19 cellular contexts compared by ENCODE assay signal in the genomic region with DNA sequence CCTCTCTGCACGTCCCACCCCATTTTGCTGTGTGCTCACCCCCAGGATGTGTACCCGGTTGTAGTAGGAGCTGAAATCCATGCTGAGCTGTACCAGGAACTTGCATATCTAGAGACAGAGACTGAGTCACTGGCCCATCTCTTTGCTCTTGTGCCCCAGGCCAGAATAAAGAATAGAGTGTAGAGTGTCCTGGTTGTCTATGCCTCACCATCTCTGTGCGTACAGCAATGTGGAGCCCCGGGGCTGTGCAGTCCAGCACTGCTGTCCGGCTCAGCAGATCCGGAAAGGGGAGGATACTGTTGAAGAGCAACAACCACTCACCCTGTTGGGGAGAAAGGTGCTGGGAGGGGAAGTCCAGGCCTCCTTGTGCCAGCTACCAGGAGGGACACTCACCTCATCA. TPM values are rescaled to one million over a fixed set of nuclear protein-coding genes. Genes with fewer than 3 reads are reported as not detected.
DNase-seq lines count a peak whose midpoint lies in the region; FAIRE-seq lines count a peak whose summit lies in the region.
"Had no signal": no experiment of that assay in that cellular context is flagged by ENCODE, and none has a peak within 500 bp of the region (broad histone marks: within the 10 kb centered on the region; RNA-seq: fewer than 3 reads in every experiment).

No MANE protein-coding gene starts in this region.

- no peak overlapping the region for H3K9ac ChIP-seq in Karpas-422 (ENCODE audit: low read length)

- no peaks in the 10 kb centered on the region for H3K9me3 Mint-ChIP-seq in activated naive CD4-positive, alpha-beta T cell treated with anti-CD3 and anti-CD28 coated beads, Interleukin-2, amount 50 U/mL, for 24 hours
- no peaks in the 10 kb centered on the region for H3K9me3 Mint-ChIP-seq in activated T-helper 1 cell treated with anti-CD3 and anti-CD28 coated beads, Interleukin-12 subunit alpha, Interleukin-12 subunit beta, Interleukin-2, Interleukin-4 antibody, amounts not matched to agents 30 ng/mL and 10 ng/mL and 1 ng/mL, durations not matched to agents 14 hours and 24 hours and 36 hours
- H3K9me3 Mint-ChIP-seq in immature natural killer cell, result no peaks in the 10 kb centered on the region

- no peaks in the 10 kb centered on the region for H3K27me3 Mint-ChIP-seq in activated naive CD4-positive, alpha-beta T cell treated with anti-CD3 and anti-CD28 coated beads, Interleukin-2, amount 50 U/mL, for 24 hours
- no peaks in the 10 kb centered on the region for H3K27me3 Mint-ChIP-seq in activated T-helper 1 cell treated with anti-CD3 and anti-CD28 coated beads, Interleukin-12 subunit alpha, Interleukin-12 subunit beta, Interleukin-2, Interleukin-4 antibody, amounts not matched to agents 30 ng/mL and 10 ng/mL and 1 ng/mL, durations not matched to agents 14 hours and 24 hours and 36 hours (ENCODE audit: insufficient read depth)
- H3K27me3 Mint-ChIP-seq in immature natural killer cell (ENCODE audit: low read depth in 3 of 3), result peaks cover 0 to 5% (median 4%) of the 10 kb centered on the region in 3 donors

- H3K4me3 ChIP-seq in Karpas-422 (ENCODE audit: low read length), result no peak overlapping the region
- no peak overlapping the region for H3K4me3 ChIP-seq in small intestine (ENCODE audit: low read depth in 1 of 2, low read length in 2 of 2)
- H3K4me3 ChIP-seq: uterus had no signal

- no peak overlapping the region for H2AFZ ChIP-seq in Karpas-422 (ENCODE audit: low read length)

- 79 to 90% (median 83%) methylated on average over 6 of the region's 6 CpGs for WGBS in small intestine, 3 donors

- H3K9me3 ChIP-seq in Karpas-422 (ENCODE audit: low read length) (no peaks in the 10 kb centered on the region), small intestine (ENCODE audit: control insufficient read depth, low read depth) (no peaks in the 10 kb centered on the region)
- H3K9me3 ChIP-seq: uterus had no signal

- no peak for DNase-seq in activated naive CD4-positive, alpha-beta T cell treated with anti-CD3 and anti-CD28 coated beads, Interleukin-2, amount 50 U/mL, for 16 hours
- no peak for DNase-seq in activated T-helper 1 cell treated with anti-CD3 and anti-CD28 coated beads, Interleukin-12 subunit alpha, Interleukin-12 subunit beta, Interleukin-2, Interleukin-4 antibody, amounts not matched to agents 30 ng/mL and 10 ng/mL and 1 ng/mL, durations not matched to agents 14 hours and 24 hours and 36 hours (ENCODE audit: low spot score)
- no peak for DNase-seq in immature natural killer cell
- DNase-seq in NCI-H2171 treated with DMSO at 0.1 percent for 48 hours (lab: John Stamatoyannopoulos, UW), result no peak
- no peak for DNase-seq in Karpas-422
- no peak for DNase-seq in DMS53 treated with DMSO at 0.1 percent for 48 hours (lab: John Stamatoyannopoulos, UW; ENCODE audit: unreplicated experiment)
- no peak for DNase-seq in small intestine
- DNase-seq: activated T-cell treated with anti-CD3 and anti-CD28 coated beads, Interleukin-2, amount 50 U/mL, for 48 hours; KG1; kidney; NCI-H1048; NCI-H2081 treated with DMSO at 0.1 percent for 48 hours; NCI-H524 treated with DMSO at 0.1 percent for 48 hours; SW 1271; uterus had no signal

- peaks cover 21% of the 10 kb centered on the region for H3K79me2 ChIP-seq in Karpas-422 (ENCODE audit: low read length)

- H3K4me1 Mint-ChIP-seq in activated naive CD4-positive, alpha-beta T cell treated with anti-CD3 and anti-CD28 coated beads, Interleukin-2, amount 50 U/mL, for 24 hours, result peaks cover 23% of the 10 kb centered on the region
- peaks cover 17% of the 10 kb centered on the region for H3K4me1 Mint-ChIP-seq in activated T-helper 1 cell treated with anti-CD3 and anti-CD28 coated beads, Interleukin-12 subunit alpha, Interleukin-12 subunit beta, Interleukin-2, Interleukin-4 antibody, amounts not matched to agents 30 ng/mL and 10 ng/mL and 1 ng/mL, durations not matched to agents 14 hours and 24 hours and 36 hours (ENCODE audit: low read depth)
- peaks cover 32 to 33% of the 10 kb centered on the region in 2 donors for H3K4me1 Mint-ChIP-seq in immature natural killer cell

- H3K36me3 ChIP-seq in Karpas-422 (ENCODE audit: insufficient read depth, low read length) (peaks cover 7% of the 10 kb centered on the region; the same call in 1 of the 2 replicates), small intestine (ENCODE audit: control insufficient read depth in 2 of 2, insufficient read depth in 2 of 2, low read length in 2 of 2) (peaks cover 12 to 14% of the 10 kb centered on the region in 2 donors)
- H3K36me3 ChIP-seq: uterus had no signal

- H3K27ac Mint-ChIP-seq in activated naive CD4-positive, alpha-beta T cell treated with anti-CD3 and anti-CD28 coated beads, Interleukin-2, amount 50 U/mL, for 24 hours, result no peak overlapping the region
- H3K27ac Mint-ChIP-seq in activated T-helper 1 cell treated with anti-CD3 and anti-CD28 coated beads, Interleukin-12 subunit alpha, Interleukin-12 subunit beta, Interleukin-2, Interleukin-4 antibody, amounts not matched to agents 30 ng/mL and 10 ng/mL and 1 ng/mL, durations not matched to agents 14 hours and 24 hours and 36 hours, result no peak overlapping the region
- H3K27ac Mint-ChIP-seq in immature natural killer cell, result no peak overlapping the region

- peaks cover 9% of the 10 kb centered on the region; the same call in 1 of the 2 replicates for H4K20me1 ChIP-seq in Karpas-422 (ENCODE audit: insufficient read depth, low read depth, low read length)

- H3K27ac ChIP-seq in Karpas-422 (ENCODE audit: low read length) (no peak overlapping the region), small intestine (ENCODE audit: low read depth in 1 of 2, low read length in 1 of 2) (no peak overlapping the region)
- H3K27ac ChIP-seq: uterus had no signal

- H3K4me1 ChIP-seq in Karpas-422 (ENCODE audit: low read length) (peaks cover 44% of the 10 kb centered on the region), small intestine (ENCODE audit: control insufficient read depth in 2 of 2, insufficient read depth in 1 of 2, low read depth in 1 of 2, low read length in 1 of 2) (peaks cover 0 to 7% of the 10 kb centered on the region in 2 donors)

- no peaks in the 10 kb centered on the region for H3K27me3 ChIP-seq in Karpas-422 (ENCODE audit: low read length)
- no peaks in the 10 kb centered on the region for H3K27me3 ChIP-seq in small intestine (ENCODE audit: control insufficient read depth in 2 of 2, insufficient read depth in 2 of 2, low read length in 2 of 2)
- H3K27me3 ChIP-seq: uterus had no signal

- no peak for FAIRE-seq in small intestine (lab: Jason Lieb, UNC)
- FAIRE-seq: endothelial cell of umbilical vein, frontal cortex, GM18507, kidney had no signal

- no peaks in the 10 kb centered on the region for H3K9me2 ChIP-seq in Karpas-422 (replicated peaks; ENCODE audit: insufficient read depth, low read length)

- H3K4me3 Mint-ChIP-seq in activated naive CD4-positive, alpha-beta T cell treated with anti-CD3 and anti-CD28 coated beads, Interleukin-2, amount 50 U/mL, for 24 hours, result peak overlapping the region; percentile 39
- H3K4me3 Mint-ChIP-seq in activated T-helper 1 cell treated with anti-CD3 and anti-CD28 coated beads, Interleukin-12 subunit alpha, Interleukin-12 subunit beta, Interleukin-2, Interleukin-4 antibody, amounts not matched to agents 30 ng/mL and 10 ng/mL and 1 ng/mL, durations not matched to agents 14 hours and 24 hours and 36 hours, result peak overlapping the region; percentile 54
- H3K4me3 Mint-ChIP-seq in immature natural killer cell, result peak overlapping the region in 4 of 5 donors; percentile 29 to 97 (median 47)

- intact Hi-C loops in activated T-helper 1 cell treated with anti-CD3 and anti-CD28 coated beads, Interleukin-12 subunit alpha, Interleukin-12 subunit beta, Interleukin-2, Interleukin-4 antibody, amounts not matched to agents 30 ng/mL and 10 ng/mL and 1 ng/mL, durations not matched to agents 14 hours and 24 hours and 36 hours (cut with micrococcal nuclease), result no loop called here

- no peaks in the 10 kb centered on the region for H3K36me3 Mint-ChIP-seq in activated naive CD4-positive, alpha-beta T cell treated with anti-CD3 and anti-CD28 coated beads, Interleukin-2, amount 50 U/mL, for 24 hours
- peaks cover 18% of the 10 kb centered on the region for H3K36me3 Mint-ChIP-seq in activated T-helper 1 cell treated with anti-CD3 and anti-CD28 coated beads, Interleukin-12 subunit alpha, Interleukin-12 subunit beta, Interleukin-2, Interleukin-4 antibody, amounts not matched to agents 30 ng/mL and 10 ng/mL and 1 ng/mL, durations not matched to agents 14 hours and 24 hours and 36 hours (ENCODE audit: low read depth)
- H3K36me3 Mint-ChIP-seq in immature natural killer cell, result peaks cover 0 to 5% (median 3%) of the 10 kb centered on the region in 3 donors

- H3K4me2 ChIP-seq in Karpas-422 (ENCODE audit: low read depth, low read length, poor library complexity, severe bottlenecking), result no peak overlapping the region

RNA-seq across cellular contexts. Expression of a gene that starts 2.6 kb away (rescaled TPM):
- 35.7 and 37.4 TPM in 2 replicates for total RNA-seq in activated T-helper 1 cell treated with anti-CD3 and anti-CD28 coated beads, Interleukin-12 subunit alpha, Interleukin-12 subunit beta, Interleukin-2, Interleukin-4 antibody, amounts not matched to agents 30 ng/mL and 10 ng/mL and 1 ng/mL, durations not matched to agents 14 hours and 24 hours and 36 hours
- polyA plus RNA-seq in immature natural killer cell, result 10 to 100 TPM; 17.1 to 26.9 (median 21.8) TPM
- 44.8 and 53.4 TPM in 2 replicates for total RNA-seq in Karpas-422 (2014; rRNA removed; shearing (Covaris generic); ENCODE audit: low replicate concordance)
- polyA plus RNA-seq in small intestine, result 10 to 100 TPM; 22.0 to 23.7 (median 22.7) TPM

RNA-seq across cellular contexts. Expression of a gene that starts 6.2 kb away (rescaled TPM):
- total RNA-seq in activated T-helper 1 cell treated with anti-CD3 and anti-CD28 coated beads, Interleukin-12 subunit alpha, Interleukin-12 subunit beta, Interleukin-2, Interleukin-4 antibody, amounts not matched to agents 30 ng/mL and 10 ng/mL and 1 ng/mL, durations not matched to agents 14 hours and 24 hours and 36 hours, result 126 and 129 TPM in 2 replicates
- 100 to 1,000 TPM; 118 to 204 (median 142) TPM for polyA plus RNA-seq in immature natural killer cell
- total RNA-seq in Karpas-422 (2014; rRNA removed; shearing (Covaris generic); ENCODE audit: low replicate concordance), result 228 and 279 TPM in 2 replicates
- polyA plus RNA-seq in small intestine, result 10 to 100 TPM; 56.8 to 82.4 (median 75.4) TPM

RNA-seq across cellular contexts. Expression of a gene that starts 8.6 kb away (rescaled TPM):
- 143 and 145 TPM in 2 replicates for total RNA-seq in activated T-helper 1 cell treated with anti-CD3 and anti-CD28 coated beads, Interleukin-12 subunit alpha, Interleukin-12 subunit beta, Interleukin-2, Interleukin-4 antibody, amounts not matched to agents 30 ng/mL and 10 ng/mL and 1 ng/mL, durations not matched to agents 14 hours and 24 hours and 36 hours
- polyA plus RNA-seq in immature natural killer cell (100 to 1,000 TPM in 1 of 3 donors, 10 to 100 TPM in 2; 56.8 to 114 (median 70.6) TPM), small intestine (100 to 1,000 TPM in 2 of 3 donors, 10 to 100 TPM in 1; 98.5 to 154 (median 137) TPM)
- 82.1 and 110 TPM in 2 replicates for total RNA-seq in Karpas-422 (2014; rRNA removed; shearing (Covaris generic); ENCODE audit: low replicate concordance)

RNA-seq across cellular contexts. Expression of a gene that starts 13.4 kb away (rescaled TPM):
- total RNA-seq in activated T-helper 1 cell treated with anti-CD3 and anti-CD28 coated beads, Interleukin-12 subunit alpha, Interleukin-12 subunit beta, Interleukin-2, Interleukin-4 antibody, amounts not matched to agents 30 ng/mL and 10 ng/mL and 1 ng/mL, durations not matched to agents 14 hours and 24 hours and 36 hours, result 423 and 434 TPM in 2 replicates
- polyA plus RNA-seq in immature natural killer cell (10 to 100 TPM; 44.8 to 52.6 (median 52.0) TPM), small intestine (100 to 1,000 TPM in 1 of 3 donors, 10 to 100 TPM in 2; 47.2 to 219 (median 62.4) TPM)
- 522 and 655 TPM in 2 replicates for total RNA-seq in Karpas-422 (2014; rRNA removed; shearing (Covaris generic); ENCODE audit: low replicate concordance)

RNA-seq across cellular contexts. Expression of a gene that starts 25.7 kb away (rescaled TPM):
- total RNA-seq in activated T-helper 1 cell treated with anti-CD3 and anti-CD28 coated beads, Interleukin-12 subunit alpha, Interleukin-12 subunit beta, Interleukin-2, Interleukin-4 antibody, amounts not matched to agents 30 ng/mL and 10 ng/mL and 1 ng/mL, durations not matched to agents 14 hours and 24 hours and 36 hours, result 34.5 and 36.8 TPM in 2 replicates
- polyA plus RNA-seq in immature natural killer cell (10 to 100 TPM; 16.8 to 26.8 (median 24.9) TPM), small intestine (10 to 100 TPM; 30.6 to 40.9 (median 38.4) TPM)
- 36.1 and 86.7 TPM in 2 replicates for total RNA-seq in Karpas-422 (2014; rRNA removed; shearing (Covaris generic); ENCODE audit: low replicate concordance)
